ENCODE assay signal across 10 cellular contexts in the genomic region with DNA sequence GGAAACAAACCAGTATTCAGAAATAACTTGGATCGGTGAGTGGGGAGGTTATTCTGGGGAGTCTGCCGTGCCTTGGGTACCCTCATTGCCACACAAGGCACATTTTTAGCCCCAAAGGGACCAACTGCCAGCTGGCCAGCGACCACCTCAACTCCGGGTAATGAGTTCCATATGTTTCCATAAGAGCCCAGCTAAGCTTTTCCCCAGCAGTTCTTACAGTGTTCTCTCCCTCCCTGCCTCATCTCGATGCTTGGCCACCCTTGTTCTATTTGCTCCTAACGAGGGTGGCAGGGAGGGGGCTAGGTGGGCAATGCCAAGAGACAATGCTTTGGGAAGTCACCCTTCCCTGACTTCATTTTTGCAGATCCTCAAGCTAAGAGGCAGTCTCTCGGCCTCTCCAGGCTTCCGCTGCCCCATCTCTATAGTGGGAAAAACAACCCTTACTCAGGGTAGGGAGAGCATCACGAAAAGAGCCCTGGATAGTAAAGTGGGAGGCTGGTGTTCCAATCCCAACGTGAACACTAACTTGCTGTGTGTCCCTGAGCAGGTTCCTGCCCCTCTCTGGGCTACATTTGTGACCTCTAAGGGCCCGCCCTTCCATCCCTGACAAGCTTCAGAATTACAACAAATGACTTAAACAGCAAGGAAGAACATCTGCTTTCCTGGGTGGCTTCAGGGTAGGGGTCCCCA. TPM values are rescaled to one million over a fixed set of nuclear protein-coding genes. Genes with fewer than 3 reads are reported as not detected.
DNase-seq lines count a peak whose midpoint lies in the region; ATAC-seq, FAIRE-seq and TF ChIP-seq lines count a peak whose summit lies in the region.
"Had no signal": no experiment of that assay in that cellular context is flagged by ENCODE, and none has a peak within 500 bp of the region (broad histone marks: within the 10 kb centered on the region; RNA-seq: fewer than 3 reads in every experiment).

No MANE protein-coding gene starts in this region.

- in situ Hi-C loops in HepG2 (cut with HindIII; ENCODE audit: extremely low pct_ligation_motif_present, low pct_unique_long_range_greater_than_20kb) = no loop called here

- peaks cover 22% of the 10 kb centered on the region for H3K36me3 Mint-ChIP-seq in activated CD4-positive, alpha-beta T cell treated with anti-CD3 and anti-CD28 coated beads, Interleukin-2, amount 10 ng/mL, durations not matched to agents 7 days and 5 days (ENCODE audit: low read depth)
- peaks cover 22% of the 10 kb centered on the region for H3K36me3 Mint-ChIP-seq in activated CD8-positive, alpha-beta T cell treated with anti-CD3 and anti-CD28 coated beads for 36 hours (ENCODE audit: low read depth)

- WGBS in HepG2 (ENCODE audit: low lambda C conversion rate) = over 99% methylated on average over 11 of the region's 11 CpGs
- 89 to 92% methylated on average over 11 of the region's 11 CpGs for WGBS in pancreas, 2 donors

- H3K27me3 ChIP-seq in HepG2 (ENCODE audit: control insufficient read depth in 1 of 2, insufficient read depth in 2 of 2, low read length in 2 of 2) = no peaks in the 10 kb centered on the region
- no peaks in the 10 kb centered on the region for H3K27me3 ChIP-seq in pancreas

- TF ChIP-seq EP300 in HepG2 (IDR thresholded peaks at IDR 0.05; ENCODE audit: low read depth in 2 of 2, low read length in 2 of 2) (no peak), HepG2 (CRISPR knock-in tag; IDR thresholded peaks at IDR 0.05; ENCODE audit: borderline replicate concordance) (no peak)

- H3K4me3 Mint-ChIP-seq in activated CD4-positive, alpha-beta T cell treated with anti-CD3 and anti-CD28 coated beads, Interleukin-2, amount 10 ng/mL, durations not matched to agents 7 days and 5 days = peak overlapping the region; percentile 79
- H3K4me3 Mint-ChIP-seq in activated CD8-positive, alpha-beta T cell treated with anti-CD3 and anti-CD28 coated beads for 36 hours = peak overlapping the region; percentile 79

- no peaks in the 10 kb centered on the region for H3K27me3 Mint-ChIP-seq in activated CD4-positive, alpha-beta T cell treated with anti-CD3 and anti-CD28 coated beads, Interleukin-2, amount 10 ng/mL, durations not matched to agents 7 days and 5 days
- no peaks in the 10 kb centered on the region for H3K27me3 Mint-ChIP-seq in activated CD8-positive, alpha-beta T cell treated with anti-CD3 and anti-CD28 coated beads for 36 hours

- H3K27ac Mint-ChIP-seq in activated CD4-positive, alpha-beta T cell treated with anti-CD3 and anti-CD28 coated beads, Interleukin-2, amount 10 ng/mL, durations not matched to agents 7 days and 5 days = peak overlapping the region; percentile 92
- H3K27ac Mint-ChIP-seq in activated CD8-positive, alpha-beta T cell treated with anti-CD3 and anti-CD28 coated beads for 36 hours = peak overlapping the region; percentile 84

- H3K9me3 ChIP-seq in HepG2 (ENCODE audit: low read length) = no peaks in the 10 kb centered on the region
- no peaks in the 10 kb centered on the region for H3K9me3 ChIP-seq in pancreas

- no peak for TF ChIP-seq RAD21 in HepG2 (CRISPR knock-in tag; IDR thresholded peaks at IDR 0.05)

- H3K4me1 ChIP-seq in HepG2 (ENCODE audit: insufficient read depth, low read length) (peaks cover 69% of the 10 kb centered on the region), pancreas (peaks cover 12 to 23% (median 14%) of the 10 kb centered on the region in 3 donors)

- FAIRE-seq in HepG2 (lab: Jason Lieb, UNC) (no peak), pancreas (lab: Jason Lieb, UNC) (no peak)
- FAIRE-seq: small intestine had no signal

- intact Hi-C loops in activated CD8-positive, alpha-beta T cell treated with anti-CD3 and anti-CD28 coated beads for 36 hours (cut with micrococcal nuclease) = no loop called here
- intact Hi-C loops in HepG2 (cut with micrococcal nuclease; ENCODE audit: unreplicated experiment) = loop anchor here (10.0 kb wide), 1 partner anchor 191 kb away; the partner anchor contains the start of gene ELOA
- intact Hi-C loops in pancreas (cut with DNase I) = no loop called here

- H3K27ac ChIP-seq in HepG2 (ENCODE audit: extremely low read length, insufficient read depth, low read length) = peak overlapping the region; percentile 98
- peak overlapping the region; percentile 67 for H3K27ac ChIP-seq in temporal lobe (ENCODE audit: low read depth, low read length)
- peak overlapping the region in 1 of 4 donors; percentile 84 for H3K27ac ChIP-seq in pancreas

- TF ChIP-seq CTCF in activated CD8-positive, alpha-beta T cell treated with anti-CD3 and anti-CD28 coated beads for 36 hours (IDR thresholded peaks at IDR 0.05) = no peak
- no peak for TF ChIP-seq CTCF in HepG2 (CRISPR knock-in tag; IDR thresholded peaks at IDR 0.05)
- TF ChIP-seq CTCF in pancreas (IDR thresholded peaks at IDR 0.05) = no peak

- H3K79me2 ChIP-seq in HepG2 (ENCODE audit: insufficient read depth, low read length) = peaks cover 16% of the 10 kb centered on the region

- H2AFZ ChIP-seq in HepG2 (ENCODE audit: low read length) = no peak overlapping the region

- BruUV-seq in HepG2 (replicated peaks; lab: Mats Ljungman, UMichigan) = no TSS peak

- peaks cover 44% of the 10 kb centered on the region for H3K4me1 Mint-ChIP-seq in activated CD4-positive, alpha-beta T cell treated with anti-CD3 and anti-CD28 coated beads, Interleukin-2, amount 10 ng/mL, durations not matched to agents 7 days and 5 days
- peaks cover 44% of the 10 kb centered on the region for H3K4me1 Mint-ChIP-seq in activated CD8-positive, alpha-beta T cell treated with anti-CD3 and anti-CD28 coated beads for 36 hours (ENCODE audit: low read depth)

- no peaks in the 10 kb centered on the region for H4K20me1 ChIP-seq in HepG2 (ENCODE audit: insufficient read depth, low read length)

- no peak for TF ChIP-seq POLR2A in HepG2 (IDR thresholded peaks at IDR 0.05; ENCODE audit: insufficient read depth in 1 of 2, low read depth in 2 of 2, low read length in 2 of 2)

- H3K36me3 ChIP-seq in HepG2 (replicated peaks in 1 of 2; ENCODE audit: control insufficient read depth in 1 of 2, insufficient read depth in 2 of 2, low read length in 2 of 2) = no peaks in the 10 kb centered on the region
- no peaks in the 10 kb centered on the region for H3K36me3 ChIP-seq in pancreas

- no peak for ATAC-seq in activated CD8-positive, alpha-beta T cell treated with anti-CD3 and anti-CD28 coated beads for 36 hours
- ATAC-seq in HepG2 (no peak), pancreas (no peak), HG02642 (IDR thresholded peaks at IDR 0.05; ENCODE audit: poor library complexity, unreplicated experiment) (no peak), GM18858 (IDR thresholded peaks at IDR 0.05; ENCODE audit: unreplicated experiment) (no peak)

- H3K4me3 ChIP-seq in HepG2 (replicated peaks in 1 of 3; ENCODE audit: insufficient read depth in 1 of 3, low read depth in 2 of 3, low read length in 3 of 3) = no peak overlapping the region
- H3K4me3 ChIP-seq in pancreas = no peak overlapping the region

- no peak for DNase-seq in activated CD4-positive, alpha-beta T cell treated with anti-CD3 and anti-CD28 coated beads, Interleukin-2, amount 10 ng/mL, durations not matched to agents 7 days and 5 days
- no peak for DNase-seq in activated CD4-positive, alpha-beta T cell treated with anti-CD3 and anti-CD28 coated beads, Interleukin-2, amount 50 U/mL, for 1 hour
- no peak for DNase-seq in activated CD8-positive, alpha-beta T cell treated with anti-CD3 and anti-CD28 coated beads for 36 hours
- DNase-seq in HepG2 (ENCODE audit: low spot score) = no peak
- no peak for DNase-seq in pancreas
- DNase-seq: NCI-H2081 treated with DMSO at 0.1 percent for 48 hours, small intestine had no signal

- no peak overlapping the region for H3K9ac ChIP-seq in HepG2 (ENCODE audit: insufficient read depth, low read depth, low read length)

- H3K4me2 ChIP-seq in HepG2 (ENCODE audit: low read depth, low read length) = peak overlapping the region; percentile 92

- CTCF ChIA-PET in activated CD4-positive, alpha-beta T cell treated with anti-CD3 and anti-CD28 coated beads, Interleukin-2, amount 10 ng/mL, durations not matched to agents 7 days and 5 days (lab: Charles Lee) = interaction anchor here (0.7 to 5.0 kb wide), 7 partner anchors 9 to 84 kb away, joined by 3 to 31 read pairs (median 13); no protein-coding TSS in a partner anchor
- CTCF ChIA-PET in activated CD8-positive, alpha-beta T cell treated with anti-CD3 and anti-CD28 coated beads for 36 hours (lab: Charles Lee) = interaction anchor here (0.9 to 19.3 kb wide), 8 partner anchors 8 to 138 kb away, joined by 3 to 927 read pairs (median 6); partner anchors contain the start of gene RPL11
- CTCF ChIA-PET in HepG2 (lab: Yijun Ruan, JAX; ENCODE audit: low intra/inter-chr PET ratio, low total read pairs) = interaction anchor here (1.1 kb wide), 1 partner anchor 8 kb away, joined by 3 read pairs; no protein-coding TSS in a partner anchor

- no peaks in the 10 kb centered on the region for H3K9me3 Mint-ChIP-seq in activated CD4-positive, alpha-beta T cell treated with anti-CD3 and anti-CD28 coated beads, Interleukin-2, amount 10 ng/mL, durations not matched to agents 7 days and 5 days
- H3K9me3 Mint-ChIP-seq in activated CD8-positive, alpha-beta T cell treated with anti-CD3 and anti-CD28 coated beads for 36 hours = no peaks in the 10 kb centered on the region

- POLR2A ChIA-PET in activated CD4-positive, alpha-beta T cell treated with anti-CD3 and anti-CD28 coated beads, Interleukin-2, amount 10 ng/mL, durations not matched to agents 7 days and 5 days (lab: Charles Lee) = no interaction called here
- POLR2A ChIA-PET in activated CD8-positive, alpha-beta T cell treated with anti-CD3 and anti-CD28 coated beads for 36 hours (lab: Charles Lee) = interaction anchor here (0.7 to 4.2 kb wide), 17 partner anchors 8 to 139 kb away, joined by 3 to 43 read pairs (median 6); partner anchors contain the start of genes E2F2 and RPL11
- POLR2A ChIA-PET in HepG2 (lab: Yijun Ruan, JAX) = interaction anchor here (0.6 to 3.1 kb wide), 3 partner anchors 28 to 82 kb away, joined by 3 to 7 read pairs (median 3); no protein-coding TSS in a partner anchor

RNA-seq across cellular contexts. Expression of gene ID3, which starts 6.0 kb away (rescaled TPM):
- 10 to 100 TPM; 62.7 to 65.2 TPM for total RNA-seq in activated CD4-positive, alpha-beta T cell treated with anti-CD3 and anti-CD28 coated beads, Interleukin-2, amount 10 ng/mL, durations not matched to agents 7 days and 5 days
- total RNA-seq in activated CD8-positive, alpha-beta T cell treated with anti-CD3 and anti-CD28 coated beads for 36 hours = 10 to 100 TPM; 70.4 to 74.3 TPM
- 67.8 and 115 TPM in 2 replicates for total RNA-seq in HepG2 (2016; rRNA removed; fragmentation: Illumina TruSeq; extraction: Trizol)
- 119 and 126 TPM in 2 replicates for total RNA-seq in HepG2 (2016; cell fraction: cytosol; rRNA removed; fragmentation: Illumina TruSeq; extraction: Trizol; ENCODE audit: low read depth)
- total RNA-seq in HepG2 (2016; cell fraction: insoluble cytoplasmic fraction; rRNA removed; fragmentation: Illumina TruSeq; extraction: Trizol) = 65.6 and 120 TPM in 2 replicates
- total RNA-seq in HepG2 (2016; cell fraction: membrane; rRNA removed; fragmentation: Illumina TruSeq; extraction: Trizol) = 79.8 and 82.4 TPM in 2 replicates
- total RNA-seq in HepG2 (2016; cell fraction: nucleus; rRNA removed; fragmentation: Illumina TruSeq; extraction: Trizol) = 82.3 and 85.6 TPM in 2 replicates
- 34.9 and 64.8 TPM in 2 replicates for polyA plus RNA-seq in HepG2 (2011; rRNA removed)
- 40.3 and 106 TPM in 2 replicates for polyA plus RNA-seq in HepG2 (2011; cell fraction: cytosol; rRNA removed)
- polyA plus RNA-seq in HepG2 (2011; cell fraction: nucleus; rRNA removed) = 50.4 and 124 TPM in 2 replicates
- polyA plus RNA-seq in HepG2 (2012) = 19.1 and 19.4 TPM in 2 replicates
- polyA plus RNA-seq in HepG2 (2016; cell fraction: cytosol; fragmentation: Illumina TruSeq; extraction: Trizol; ENCODE audit: low read depth) = 19.4 and 20.9 TPM in 2 replicates
- polyA plus RNA-seq in HepG2 (2016; cell fraction: insoluble cytoplasmic fraction; fragmentation: Illumina TruSeq; extraction: Trizol; ENCODE audit: low read depth) = 67.3 and 67.6 TPM in 2 replicates
- polyA plus RNA-seq in HepG2 (2016; cell fraction: membrane; fragmentation: Illumina TruSeq; extraction: Trizol; ENCODE audit: low read depth) = 27.8 and 28.9 TPM in 2 replicates
- 106 and 110 TPM in 2 replicates for polyA plus RNA-seq in HepG2 (2016; cell fraction: nucleus; fragmentation: Illumina TruSeq; extraction: Trizol; ENCODE audit: insufficient read depth, low read depth)
- 66.2 and 315 TPM in 2 replicates for polyA minus RNA-seq in HepG2 (2011; rRNA and poly(A)+ RNA removed; ENCODE audit: low replicate concordance)
- polyA minus RNA-seq in HepG2 (2011; cell fraction: cytosol; rRNA and poly(A)+ RNA removed) = 18.4 and 43.5 TPM in 2 replicates
- 53.5 and 115 TPM in 2 replicates for polyA minus RNA-seq in HepG2 (2011; cell fraction: nucleus; rRNA and poly(A)+ RNA removed)
- total RNA-seq in temporal lobe = 13.8 TPM
- 10 to 100 TPM; 16.6 to 54.0 (median 31.2) TPM for total RNA-seq in pancreas
- 10 to 100 TPM; 40.1 to 51.9 TPM for polyA plus RNA-seq in pancreas

RNA-seq across cellular contexts. Expression of gene E2F2, which starts 22.3 kb away (rescaled TPM):
- total RNA-seq in activated CD4-positive, alpha-beta T cell treated with anti-CD3 and anti-CD28 coated beads, Interleukin-2, amount 10 ng/mL, durations not matched to agents 7 days and 5 days = 100 to 1,000 TPM; 107 to 112 TPM
- total RNA-seq in activated CD8-positive, alpha-beta T cell treated with anti-CD3 and anti-CD28 coated beads for 36 hours = 10 to 100 TPM; 23.7 to 25.3 TPM
- 5.7 and 6.6 TPM in 2 replicates for total RNA-seq in HepG2 (2016; rRNA removed; fragmentation: Illumina TruSeq; extraction: Trizol)
- 1.1 and 1.3 TPM in 2 replicates for total RNA-seq in HepG2 (2016; cell fraction: cytosol; rRNA removed; fragmentation: Illumina TruSeq; extraction: Trizol; ENCODE audit: low read depth)
- total RNA-seq in HepG2 (2016; cell fraction: insoluble cytoplasmic fraction; rRNA removed; fragmentation: Illumina TruSeq; extraction: Trizol) = 4.9 and 6.0 TPM in 2 replicates
- 2.6 TPM in 2 replicates for total RNA-seq in HepG2 (2016; cell fraction: membrane; rRNA removed; fragmentation: Illumina TruSeq; extraction: Trizol)
- 5.1 and 7.1 TPM in 2 replicates for total RNA-seq in HepG2 (2016; cell fraction: nucleus; rRNA removed; fragmentation: Illumina TruSeq; extraction: Trizol)
- 0.50 and 0.65 TPM in 2 replicates for polyA plus RNA-seq in HepG2 (2011; rRNA removed)
- polyA plus RNA-seq in HepG2 (2011; cell fraction: cytosol; rRNA removed) = 0.29 and 0.35 TPM in 2 replicates
- 1.9 TPM in 2 replicates for polyA plus RNA-seq in HepG2 (2011; cell fraction: nucleus; rRNA removed)
- polyA plus RNA-seq in HepG2 (2012) = 0.63 and 1.4 TPM in 2 replicates
- polyA plus RNA-seq in HepG2 (2016; cell fraction: cytosol; fragmentation: Illumina TruSeq; extraction: Trizol; ENCODE audit: low read depth) = 0.24 and 0.26 TPM in 2 replicates
- polyA plus RNA-seq in HepG2 (2016; cell fraction: insoluble cytoplasmic fraction; fragmentation: Illumina TruSeq; extraction: Trizol; ENCODE audit: low read depth) = 3.4 and 4.2 TPM in 2 replicates
- polyA plus RNA-seq in HepG2 (2016; cell fraction: membrane; fragmentation: Illumina TruSeq; extraction: Trizol; ENCODE audit: low read depth) = 0.62 and 0.69 TPM in 2 replicates
- 12.8 and 14.2 TPM in 2 replicates for polyA plus RNA-seq in HepG2 (2016; cell fraction: nucleus; fragmentation: Illumina TruSeq; extraction: Trizol; ENCODE audit: insufficient read depth, low read depth)
- 1.8 and 19.5 TPM in 2 replicates for polyA minus RNA-seq in HepG2 (2011; rRNA and poly(A)+ RNA removed; ENCODE audit: low replicate concordance)
- 0.79 and 1.1 TPM in 2 replicates for polyA minus RNA-seq in HepG2 (2011; cell fraction: cytosol; rRNA and poly(A)+ RNA removed)
- polyA minus RNA-seq in HepG2 (2011; cell fraction: nucleus; rRNA and poly(A)+ RNA removed) = 0.87 and 1.3 TPM in 2 replicates
- 0.74 TPM for total RNA-seq in temporal lobe
- total RNA-seq in pancreas = under 1 TPM in 4 of 6 donors, not detected in 2; 0.14 to 0.40 (median 0.20) TPM
- under 1 TPM; 0.04 to 0.05 TPM for polyA plus RNA-seq in pancreas

Comparison
In these comparisons a context has a peak if more than half of its experiments do, and no peak if none do; other contexts are left out.
1. RNA of gene E2F2, which starts 22.3 kb away (total RNA-seq): 107 to 112 TPM in activated CD4-positive, alpha-beta T cell treated with anti-CD3 and anti-CD28 coated beads, Interleukin-2, amount 10 ng/mL, durations not matched to agents 7 days and 5 days; 23.7 to 25.3 TPM in activated CD8-positive, alpha-beta T cell treated with anti-CD3 and anti-CD28 coated beads for 36 hours, 1.1 to 7.1 TPM in HepG2, 0.74 TPM in temporal lobe (single experiment) and 0.14 to 0.40 TPM in pancreas; every median in the first group is over 4 times any median in the second.